Comparison of ENCODE assay signal across 1 cellular context in genomic region chr20:30912006-30912660, GRCh38.
TF ChIP-seq lines count a peak whose summit lies in the region.

No MANE protein-coding gene starts in this region.

TF ChIP-seq in K562, 482 proteins besides CTCF, POLR2A, EP300 and RAD21 (continued from another document):
- TF ChIP-seq RERE (CRISPR knock-in tag; IDR thresholded peaks at IDR 0.05; ENCODE audit: borderline replicate concordance), result no peak
- no peak for TF ChIP-seq ZFX (CRISPR knock-in tag; IDR thresholded peaks at IDR 0.05)
- TF ChIP-seq STAT5A (IDR thresholded peaks at IDR 0.05; ENCODE audit: borderline replicate concordance, low read length), result no peak
TF ChIP-seq in K562: peak in this region for 0.
